In genomic region chr7:129354428-129355157, GRCh38 we compare ENCODE assay signal across 1 cellular context.
TF ChIP-seq lines count a peak whose summit lies in the region.

No MANE protein-coding gene starts in this region.

TF ChIP-seq in K562, 482 proteins besides CTCF, POLR2A, EP300 and RAD21 (continued from another document):
- TF ChIP-seq PBX2 (CRISPR knock-in tag; IDR thresholded peaks at IDR 0.05; ENCODE audit: low read depth) (no peak), PBX2 (tag; conservative IDR thresholded peaks at IDR 0.05; ENCODE audit: low read depth) (0 out of 2 replicates have a peak, but pooled peaks have one; percentile 18), ARID1B (IDR thresholded peaks at IDR 0.05) (no peak), MAFG (tag; conservative IDR thresholded peaks at IDR 0.05) (peak; percentile 45), ZNF316 (IDR thresholded peaks at IDR 0.05) (peak; percentile 84), ZNF274 (IDR thresholded peaks at IDR 0.05; ENCODE audit: borderline replicate concordance, low read depth, low read length) (no peak), SP2 (IDR thresholded peaks at IDR 0.05; ENCODE audit: extremely low read depth, low read depth, low read length, poor library complexity, severe bottlenecking) (no peak), ZNF318 (IDR thresholded peaks at IDR 0.05; ENCODE audit: borderline replicate concordance in 1 of 2, low read depth in 1 of 2) (no peak), KAT2B (IDR thresholded peaks at IDR 0.05; ENCODE audit: low read depth, low read length) (no peak), NFE2 (IDR thresholded peaks at IDR 0.05; ENCODE audit: low read depth) (no peak)
